In genomic region chr5:4548341-4548740, GRCh38 we compare ENCODE assay signal across 23 cellular contexts.
"Had no signal": no experiment of that assay in that cellular context is flagged by ENCODE, and none has a peak within 500 bp of the region (broad histone marks: within the 10 kb centered on the region; RNA-seq: fewer than 3 reads in every experiment).

No MANE protein-coding gene starts in this region.

- H3K4me1 ChIP-seq: colonic mucosa, gastrocnemius medialis, heart right ventricle, left lung, lower lobe of right lung had no signal

- H3K27ac ChIP-seq: colonic mucosa, epithelial cell of prostate, esophagus squamous epithelium, gastrocnemius medialis, heart right ventricle, left lung, lower lobe of right lung had no signal

- H3K36me3 ChIP-seq: colonic mucosa, esophagus squamous epithelium, gastrocnemius medialis, heart right ventricle, left lung, lower lobe of right lung had no signal

- H3K4me3 ChIP-seq: colonic mucosa, esophagus squamous epithelium, gastrocnemius medialis, heart right ventricle, left lung, lower lobe of right lung, mucosa of descending colon had no signal

- ATAC-seq: effector memory CD8-positive, alpha-beta T cell; esophagus mucosa; gastrocnemius medialis; heart right ventricle; left cardiac atrium; left lung; left ventricle myocardium superior; lower lobe of right lung; mucosa of descending colon had no signal

- H3K9me3 ChIP-seq: colonic mucosa, esophagus squamous epithelium, gastrocnemius medialis, heart right ventricle, left lung, lower lobe of right lung had no signal

- DNase-seq: colonic mucosa; cortex of kidney; effector CD8-positive, alpha-beta T cell; effector memory CD8-positive, alpha-beta T cell; endodermal cell; erythroblast; esophagus squamous epithelium; foreskin fibroblast; foreskin melanocyte; gastrocnemius medialis; glutamatergic neuron; head of caudate nucleus; heart right ventricle; hippocampal formation; left cardiac atrium; left lung; left ventricle myocardium superior; lower lobe of right lung; mesenchymal stem cell; mucosa of descending colon; naive B cell had no signal

- H3K27me3 ChIP-seq: colonic mucosa, esophagus squamous epithelium, gastrocnemius medialis, left lung had no signal
